Comparison of ENCODE assay signal across 14 cellular contexts in genomic region chr1:151579436-151580225, GRCh38. TPM values are rescaled to one million over a fixed set of nuclear protein-coding genes. Genes with fewer than 3 reads are reported as not detected.
DNase-seq lines count a peak whose midpoint lies in the region; ATAC-seq, FAIRE-seq and TF ChIP-seq lines count a peak whose summit lies in the region.
"Had no signal": no experiment of that assay in that cellular context is flagged by ENCODE, and none has a peak within 500 bp of the region (broad histone marks: within the 10 kb centered on the region; RNA-seq: fewer than 3 reads in every experiment).

No MANE protein-coding gene starts in this region.

- H3K36me3 Mint-ChIP-seq in astrocyte (ENCODE audit: low read depth, unreplicated experiment) = peaks cover 52% of the 10 kb centered on the region

- POLR2A ChIA-PET in A549 (lab: Yijun Ruan, JAX) (interaction anchor here (0.6 kb wide), 1 partner anchor 107 kb away, joined by 3 read pairs; no protein-coding TSS in a partner anchor), HEK293 (lab: Yijun Ruan, JAX) (no interaction called here)

- no peak overlapping the region for H2AFZ ChIP-seq in astrocyte (ENCODE audit: low read depth, low read length)

- no peak for ATAC-seq in A549
- ATAC-seq in foreskin keratinocyte = peak; percentile 79
- ATAC-seq: GM12878 had no signal

- no peak overlapping the region for H3K9ac ChIP-seq in astrocyte (ENCODE audit: low read length)

- H3K4me3 ChIP-seq in A549 (no peak overlapping the region), HEK293 (ENCODE audit: low read depth, low read length) (no peak overlapping the region), astrocyte (ENCODE audit: insufficient read depth, low read depth, low read length) (no peak overlapping the region)
- H3K4me3 ChIP-seq: GM12878 had no signal

- H3K36me3 ChIP-seq in HEK293 (ENCODE audit: control insufficient read depth in 2 of 2, insufficient read depth in 1 of 2, low read length in 2 of 2) = peaks cover 9 to 82% of the 10 kb centered on the region in 2 experiments; a peak in 2 of 3 replicates
- H3K36me3 ChIP-seq in astrocyte (ENCODE audit: insufficient read depth, low read length) = peaks cover 18% of the 10 kb centered on the region

- H3K27me3 Mint-ChIP-seq in astrocyte (ENCODE audit: low read depth, unreplicated experiment) = no peaks in the 10 kb centered on the region

- DNase-seq in A549 (ENCODE audit: low read depth in 1 of 2, low spot score in 1 of 2) (no peak), astrocyte (ENCODE audit: low read depth) (peak; percentile 74), foreskin keratinocyte (peak; percentile 69 to 85), HuH-7 (ENCODE audit: low spot score) (no peak), mucosa of gallbladder (ENCODE audit: low spot score) (no peak), cardiac septum (ENCODE audit: low spot score) (no peak)
- no peak for DNase-seq in effector CD4-positive, alpha-beta T cell
- DNase-seq: activated effector memory CD4-positive, alpha-beta T cell treated with Interleukin-2 at 50 U/mL for 16 hours; glutamatergic neuron; midbrain had no signal

- H4K20me1 ChIP-seq in astrocyte (ENCODE audit: insufficient read depth, low read length) = peaks cover 6% of the 10 kb centered on the region

- peaks cover 38% of the 10 kb centered on the region for H3K4me1 ChIP-seq in A549
- no peaks in the 10 kb centered on the region for H3K4me1 ChIP-seq in HEK293 (ENCODE audit: control insufficient read depth, insufficient read depth, low read length)
- peaks cover 18% of the 10 kb centered on the region for H3K4me1 ChIP-seq in astrocyte (ENCODE audit: insufficient read depth, low read length)
- peaks cover 47% of the 10 kb centered on the region for H3K4me1 ChIP-seq in foreskin keratinocyte

- H3K9me3 Mint-ChIP-seq in astrocyte (ENCODE audit: unreplicated experiment) = no peaks in the 10 kb centered on the region

- no peaks in the 10 kb centered on the region for H3K9me3 ChIP-seq in A549
- no peaks in the 10 kb centered on the region for H3K9me3 ChIP-seq in HEK293 (ENCODE audit: control insufficient read depth, insufficient read depth, low read depth, low read length)
- no peaks in the 10 kb centered on the region for H3K9me3 ChIP-seq in astrocyte (ENCODE audit: insufficient read depth, low read depth, low read length)

- FAIRE-seq in A549 (lab: Jason Lieb, UNC) (no peak), astrocyte (lab: Jason Lieb, UNC) (no peak)
- FAIRE-seq: GM12878, islet of Langerhans had no signal

- no peak overlapping the region for H3K27ac ChIP-seq in A549
- H3K27ac ChIP-seq in HEK293 (ENCODE audit: extremely low read depth, low read depth, low read length) = no peak overlapping the region
- H3K27ac ChIP-seq in astrocyte (ENCODE audit: low read depth, low read length) = peak overlapping the region; percentile 30
- H3K27ac ChIP-seq in foreskin keratinocyte = peak overlapping the region; percentile 63
- H3K27ac ChIP-seq: VCaP had no signal

- H3K4me2 ChIP-seq in A549 (no peak overlapping the region), astrocyte (ENCODE audit: low read length) (peak overlapping the region; percentile 27)

- H3K79me2 ChIP-seq in astrocyte (ENCODE audit: insufficient read depth, low read length) = no peaks in the 10 kb centered on the region

- peaks cover 45% of the 10 kb centered on the region for H3K4me1 Mint-ChIP-seq in astrocyte (ENCODE audit: low read depth, unreplicated experiment)

- TF ChIP-seq RAD21 in A549 (conservative IDR thresholded peaks at IDR 0.05 in 1 of 2, IDR thresholded peaks at IDR 0.05 in 1 of 2) = no peak

- TF ChIP-seq CTCF in A549 (IDR thresholded peaks at IDR 0.05) (no peak), HEK293 (tag by site-specific recombination; IDR thresholded peaks at IDR 0.05) (no peak), astrocyte (IDR thresholded peaks at IDR 0.05; ENCODE audit: insufficient read depth, low read depth, low read length) (no peak), foreskin keratinocyte (conservative IDR thresholded peaks at IDR 0.05) (peak; percentile 35)

- no peaks in the 10 kb centered on the region for H3K27me3 ChIP-seq in astrocyte (ENCODE audit: insufficient read depth, low read length)
- no peaks in the 10 kb centered on the region for H3K27me3 ChIP-seq in foreskin keratinocyte

- CTCF ChIA-PET in A549 (lab: Yijun Ruan, JAX) (interaction anchor here (0.8 to 16.6 kb wide), 9 partner anchors 13 to 181 kb away, joined by 3 to 147 read pairs (median 3); partner anchors contain the start of gene PSMB4), HEK293 (lab: Yijun Ruan, JAX) (interaction anchor here (0.6 to 1.6 kb wide), 4 partner anchors 9 to 98 kb away, joined by 3 to 11 read pairs (median 3); no protein-coding TSS in a partner anchor)

- intact Hi-C loops in cardiac septum (cut with DNase I) = no loop called here

- TF ChIP-seq POLR2A in A549 (IDR thresholded peaks at IDR 0.05; ENCODE audit: low read length) = no peak

- no peak for TF ChIP-seq EP300 in A549 (IDR thresholded peaks at IDR 0.05)

- 85% methylated on average over 8 of the region's 8 CpGs for WGBS in A549 (ENCODE audit: missing lambda C conversion rate)

- peak overlapping the region; percentile 31 for H3K4me3 Mint-ChIP-seq in astrocyte (ENCODE audit: unreplicated experiment)

- peak overlapping the region; percentile 96 for H3K27ac Mint-ChIP-seq in astrocyte (ENCODE audit: unreplicated experiment)

TF ChIP-seq in A549, 52 proteins besides CTCF, POLR2A, EP300 and RAD21:
- TF ChIP-seq RARB (CRISPR knock-in tag; IDR thresholded peaks at IDR 0.05) = no peak
- TF ChIP-seq FOSL2 (IDR thresholded peaks at IDR 0.05) = no peak
- TF ChIP-seq FOSL2 (CRISPR knock-in tag; IDR thresholded peaks at IDR 0.05) = 0 out of 2 replicates have a peak, but pooled peaks have one; percentile 5
TF ChIP-seq in A549: peak in this region for 1.

TF ChIP-seq in HEK293, 187 proteins besides CTCF, POLR2A, EP300 and RAD21:
- TF ChIP-seq ZBTB44 (tag by site-specific recombination; IDR thresholded peaks at IDR 0.05) (no peak), ZBTB6 (tag by site-specific recombination; IDR thresholded peaks at IDR 0.05) (0 out of 2 replicates have a peak, but pooled peaks have one; percentile 28)

RNA-seq across cellular contexts. Expression of gene SNX27, which starts 32.2 kb away (rescaled TPM):
- polyA plus RNA-seq in A549 (2011; rRNA removed) = 29.1 and 30.5 TPM in 2 replicates
- polyA plus RNA-seq in A549 (2012; cell fraction: cytosol; rRNA removed) = 8.9 and 11.6 TPM in 2 replicates
- polyA plus RNA-seq in A549 (2012; cell fraction: nucleus; rRNA removed) = 8.4 and 12.9 TPM in 2 replicates
- polyA plus RNA-seq in A549 (2017; fragmentation: RNase III; extraction: RNeasy Plus Mini Kit Qiagen cat#74134 plus additional on column Dnase treatment) = 11.0 to 13.6 TPM (median 12.8 TPM) in 3 replicates
- polyA minus RNA-seq in A549 (2011; rRNA and poly(A)+ RNA removed) = 39.5 and 44.8 TPM in 2 replicates
- 53.1 and 54.5 TPM in 2 replicates for total RNA-seq in astrocyte
- total RNA-seq in foreskin keratinocyte = 22.0 and 24.0 TPM in 2 replicates
- 5.5 and 6.0 TPM in 2 replicates for polyA plus RNA-seq in foreskin keratinocyte
- 58.3 TPM for total RNA-seq in mucosa of gallbladder
- total RNA-seq in cardiac septum = 33.5 TPM

RNA-seq across cellular contexts. Expression of gene TUFT1, which starts 39.5 kb away (rescaled TPM):
- polyA plus RNA-seq in A549 (2011; rRNA removed) (24.5 and 27.5 TPM in 2 replicates), A549 (2017; fragmentation: RNase III; extraction: RNeasy Plus Mini Kit Qiagen cat#74134 plus additional on column Dnase treatment) (21.1 to 31.1 TPM (median 26.7 TPM) in 3 replicates), foreskin keratinocyte (28.0 and 41.0 TPM in 2 replicates)
- 22.2 and 25.7 TPM in 2 replicates for polyA plus RNA-seq in A549 (2012; cell fraction: cytosol; rRNA removed)
- 27.5 and 41.8 TPM in 2 replicates for polyA plus RNA-seq in A549 (2012; cell fraction: nucleus; rRNA removed)
- polyA minus RNA-seq in A549 (2011; rRNA and poly(A)+ RNA removed) = 13.3 and 24.4 TPM in 2 replicates
- total RNA-seq in astrocyte (74.1 and 90.6 TPM in 2 replicates), foreskin keratinocyte (38.8 and 59.9 TPM in 2 replicates), mucosa of gallbladder (16.5 TPM), cardiac septum (4.3 TPM)

Comparison
In these comparisons a context has a peak if more than half of its experiments do, and no peak if none do; other contexts are left out.
1. DNase-seq: peak in astrocyte (single experiment) and foreskin keratinocyte (2 of 2); none in A549 (0 of 2), HuH-7 (single experiment), mucosa of gallbladder (single experiment), effector CD4-positive, alpha-beta T cell (single experiment) and cardiac septum (single experiment).
2. H3K27ac ChIP-seq: peak in astrocyte (single experiment) and foreskin keratinocyte (single experiment); none in A549 (0 of 2) and HEK293 (single experiment).